11 cellular contexts compared by ENCODE assay signal in the genomic region with DNA sequence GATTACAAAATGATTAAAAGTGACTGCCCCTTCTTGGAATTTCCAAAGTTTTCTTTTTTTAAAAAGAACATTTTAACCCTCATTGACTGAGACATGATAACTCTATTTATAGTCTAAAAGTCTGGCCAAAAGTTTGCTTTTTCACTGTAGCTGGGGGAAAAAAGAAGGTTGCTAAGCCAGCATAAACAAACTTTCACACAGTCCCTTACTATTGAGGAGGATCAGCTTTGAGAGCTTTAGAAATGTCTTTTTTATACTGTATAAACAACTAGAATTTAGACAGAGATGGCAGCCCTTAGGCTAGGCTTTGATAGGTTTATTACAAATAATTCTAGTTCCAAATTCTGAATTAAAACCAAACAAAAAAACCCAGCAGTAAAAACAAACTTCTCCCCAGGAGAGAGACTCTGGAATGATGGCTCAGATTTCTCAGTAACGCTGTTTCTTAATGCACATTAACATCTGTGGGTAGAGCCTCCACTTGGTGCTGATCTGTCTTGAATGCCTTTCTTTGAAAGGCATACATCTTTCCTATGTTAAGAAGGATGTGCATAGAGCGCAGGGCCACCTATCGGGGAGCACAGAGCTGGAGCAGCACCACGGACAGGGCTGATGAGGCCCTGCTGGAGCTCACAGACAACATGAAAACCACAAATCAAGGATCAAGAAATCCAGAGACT.
DNase-seq lines count a peak whose midpoint lies in the region; ATAC-seq, FAIRE-seq and TF ChIP-seq lines count a peak whose summit lies in the region.
"Had no signal": no experiment of that assay in that cellular context is flagged by ENCODE, and none has a peak within 500 bp of the region (broad histone marks: within the 10 kb centered on the region; RNA-seq: fewer than 3 reads in every experiment).

No MANE protein-coding gene starts in this region.

- TF ChIP-seq CTCF in PC-3 (conservative IDR thresholded peaks at IDR 0.05; ENCODE audit: low read depth, low read length): no peak
- TF ChIP-seq CTCF in fibroblast of mammary gland (conservative IDR thresholded peaks at IDR 0.05; ENCODE audit: control insufficient read depth, insufficient read depth, low read depth, low read length): peak; percentile 15

- no peak for TF ChIP-seq POLR2A in GM12892 (IDR thresholded peaks at IDR 0.05; ENCODE audit: low read depth, low read length)

- no peak for FAIRE-seq in GM12892 (lab: Jason Lieb, UNC)
- FAIRE-seq: keratinocyte had no signal

- H3K27me3 ChIP-seq in PC-3 (ENCODE audit: low read length) (no peaks in the 10 kb centered on the region), stomach smooth muscle (ENCODE audit: control insufficient read depth in 1 of 2, insufficient read depth in 2 of 2, low read length in 2 of 2) (no peaks in the 10 kb centered on the region)

- H3K36me3 ChIP-seq in PC-3 (ENCODE audit: low read depth, low read length): no peaks in the 10 kb centered on the region
- H3K36me3 ChIP-seq in stomach smooth muscle (ENCODE audit: control insufficient read depth in 2 of 2, insufficient read depth in 2 of 2, low read length in 2 of 2): peaks cover 34 to 48% of the 10 kb centered on the region in 2 donors

- no peak for ATAC-seq in activated CD4-positive, alpha-beta T cell treated with anti-CD3 and anti-CD28 coated beads for 36 hours
- ATAC-seq in PC-3 (no peak; the same call in 1 of the 2 replicates), GM18498 (IDR thresholded peaks at IDR 0.05; ENCODE audit: unreplicated experiment) (no peak)

- no peak overlapping the region for H3K4me2 ChIP-seq in PC-3 (ENCODE audit: low read length)

- H3F3A ChIP-seq in PC-3 (ENCODE audit: low read length, unreplicated experiment): peaks cover 3% of the 10 kb centered on the region

- no peaks in the 10 kb centered on the region for H4K20me1 ChIP-seq in PC-3 (ENCODE audit: low read length)

- H3K36me3 Mint-ChIP-seq in activated CD4-positive, alpha-beta T cell treated with anti-CD3 and anti-CD28 coated beads for 36 hours (ENCODE audit: low read depth): peaks cover 2% of the 10 kb centered on the region

- H3K9me3 ChIP-seq in PC-3 (ENCODE audit: low read length): no peaks in the 10 kb centered on the region
- H3K9me3 ChIP-seq in stomach smooth muscle (ENCODE audit: control insufficient read depth in 2 of 2, low read length in 2 of 2): no peaks in the 10 kb centered on the region

- no peak overlapping the region for H3K27ac ChIP-seq in PC-3 (ENCODE audit: low read length)
- peak overlapping the region; percentile 42 for H3K27ac ChIP-seq in stomach smooth muscle (ENCODE audit: low read length)

- H3K4me1 Mint-ChIP-seq in activated CD4-positive, alpha-beta T cell treated with anti-CD3 and anti-CD28 coated beads for 36 hours: peaks cover 8% of the 10 kb centered on the region

- DNase-seq in activated CD4-positive, alpha-beta T cell treated with anti-CD3 and anti-CD28 coated beads for 36 hours: peak; percentile 29
- no peak for DNase-seq in activated CD4-positive, alpha-beta T cell treated with anti-CD3 and anti-CD28 coated beads for 1 hour
- DNase-seq in PC-3 (peak; percentile 19), fibroblast of mammary gland (ENCODE audit: low read depth) (peak; percentile 39), GM12892 (ENCODE audit: insufficient read length) (no peak)
- no peak for DNase-seq in activated T-cell treated with anti-CD3 and anti-CD28 coated beads, Interleukin-2, amount 50 U/mL, for 48 hours
- DNase-seq: activated CD8-positive, alpha-beta memory T cell treated with anti-CD3 and anti-CD28 coated beads, Interleukin-2, amount 50 U/mL, for 48 hours; NCI-H1930 had no signal

- no peak overlapping the region for H3K9ac ChIP-seq in PC-3 (ENCODE audit: low read length)
- no peak overlapping the region for H3K9ac ChIP-seq in stomach smooth muscle (ENCODE audit: low read length in 2 of 2)

- H2AFZ ChIP-seq in PC-3 (ENCODE audit: low read length): no peak overlapping the region

- no TSS peak for BruUV-seq in PC-3 (replicated peaks; lab: Mats Ljungman, UMichigan)

- peaks cover 3% of the 10 kb centered on the region for H3K27me3 Mint-ChIP-seq in activated CD4-positive, alpha-beta T cell treated with anti-CD3 and anti-CD28 coated beads for 36 hours

- POLR2A ChIA-PET in activated CD4-positive, alpha-beta T cell treated with anti-CD3 and anti-CD28 coated beads for 36 hours (lab: Charles Lee): interaction anchor here (1.0 kb wide), 1 partner anchor 38 kb away, joined by 5 read pairs; no protein-coding TSS in a partner anchor
- POLR2A ChIA-PET in PC-3 (lab: Charles Lee; ENCODE audit: unreplicated experiment): no interaction called here

- intact Hi-C loops in activated CD4-positive, alpha-beta T cell treated with anti-CD3 and anti-CD28 coated beads for 36 hours (cut with DNase I, micrococcal nuclease): no loop called here
- intact Hi-C loops in PC-3 (cut with micrococcal nuclease): no loop called here

- CTCF ChIA-PET in activated CD4-positive, alpha-beta T cell treated with anti-CD3 and anti-CD28 coated beads for 36 hours (lab: Charles Lee): interaction anchor here (1.0 to 1.5 kb wide), 2 partner anchors 14 to 17 kb away, joined by 3 to 9 read pairs; no protein-coding TSS in a partner anchor
- CTCF ChIA-PET in PC-3 (lab: Charles Lee): interaction anchor here (0.6 to 0.7 kb wide), 2 partner anchors 196 to 302 kb away, joined by 5 to 6 read pairs; partner anchors contain the start of gene TCTN3

- no peak overlapping the region for H3K4me3 ChIP-seq in PC-3 (ENCODE audit: low read length)
- H3K4me3 ChIP-seq in fibroblast of mammary gland (ENCODE audit: control insufficient read depth, low read depth, low read length): no peak overlapping the region
- H3K4me3 ChIP-seq in stomach smooth muscle (ENCODE audit: low read length in 2 of 2): no peak overlapping the region

- no peaks in the 10 kb centered on the region for H3K9me3 Mint-ChIP-seq in activated CD4-positive, alpha-beta T cell treated with anti-CD3 and anti-CD28 coated beads for 36 hours (ENCODE audit: low read depth)

- H3K9me2 ChIP-seq in PC-3 (replicated peaks; ENCODE audit: low read length): no peaks in the 10 kb centered on the region

- H3K4me1 ChIP-seq in PC-3 (ENCODE audit: insufficient read depth, low read length) (peaks cover 41% of the 10 kb centered on the region), stomach smooth muscle (ENCODE audit: control insufficient read depth, insufficient read depth, low read length) (peaks cover 62% of the 10 kb centered on the region)

- no peaks in the 10 kb centered on the region for H3K79me2 ChIP-seq in PC-3 (ENCODE audit: low read length)

- H3K4me3 Mint-ChIP-seq in activated CD4-positive, alpha-beta T cell treated with anti-CD3 and anti-CD28 coated beads for 36 hours: no peak overlapping the region

- no peak overlapping the region for H3K27ac Mint-ChIP-seq in activated CD4-positive, alpha-beta T cell treated with anti-CD3 and anti-CD28 coated beads for 36 hours

Comparison
In these comparisons a context has a peak if more than half of its experiments do, and no peak if none do; other contexts are left out.
1. DNase-seq: peak in activated CD4-positive, alpha-beta T cell treated with anti-CD3 and anti-CD28 coated beads for 36 hours (single experiment), PC-3 (single experiment) and fibroblast of mammary gland (single experiment); none in activated CD4-positive, alpha-beta T cell treated with anti-CD3 and anti-CD28 coated beads for 1 hour (single experiment), activated T-cell treated with anti-CD3 and anti-CD28 coated beads, Interleukin-2, amount 50 U/mL, for 48 hours (0 of 2) and GM12892 (single experiment).